8 cellular contexts compared by ENCODE assay signal in genomic region chr6:108074057-108074358, GRCh38. TPM values are rescaled to one million over a fixed set of nuclear protein-coding genes. Genes with fewer than 3 reads are reported as not detected.
DNase-seq lines count a peak whose midpoint lies in the region; ATAC-seq and TF ChIP-seq lines count a peak whose summit lies in the region.

No MANE protein-coding gene starts in this region.

- H3K79me1 ChIP-seq in H9 (ENCODE audit: insufficient read depth, low read depth, low read length, poor library complexity, severe bottlenecking) (no peaks in the 10 kb centered on the region), neuronal stem cell (ENCODE audit: low read depth, low read length) (no peaks in the 10 kb centered on the region)

- peaks cover 23% of the 10 kb centered on the region for H3K27me3 Mint-ChIP-seq in H9 (ENCODE audit: low read depth)

- DNase-seq in H9 (no peak), Panc1 (ENCODE audit: low read depth, low spot score) (no peak), epithelial cell of proximal tubule (ENCODE audit: low read depth) (no peak), neuronal stem cell (ENCODE audit: low spot score) (no peak), DMS153 (lab: John Stamatoyannopoulos, UW) (no peak), germinal center (ENCODE audit: low spot score) (no peak), hippocampal formation (lab: John Stamatoyannopoulos, UW) (no peak)

- H4K20me1 ChIP-seq in DOHH2 (ENCODE audit: control insufficient read depth, insufficient read depth, low read depth, low read length) (no peaks in the 10 kb centered on the region), H9 (ENCODE audit: control insufficient read depth, insufficient read depth, insufficient read length) (no peaks in the 10 kb centered on the region)

- no peaks in the 10 kb centered on the region for H3K9me3 Mint-ChIP-seq in H9

- H2BK15ac ChIP-seq in H9 (ENCODE audit: low read depth, low read length) (0 out of 2 replicates have a peak overlapping the region, but pooled peaks have one; percentile 28), neuronal stem cell (ENCODE audit: low read length) (no peak overlapping the region)

- H3K4me3 Mint-ChIP-seq in H9 = peak overlapping the region; percentile 78 to 80

- peaks cover 24% of the 10 kb centered on the region for H3K4me1 ChIP-seq in DOHH2 (ENCODE audit: control insufficient read depth, low read length)
- H3K4me1 ChIP-seq in H9 (ENCODE audit: insufficient read depth, low read length) = peaks cover 7% of the 10 kb centered on the region; the same call in 1 of the 2 replicates
- peaks cover 16% of the 10 kb centered on the region for H3K4me1 ChIP-seq in Panc1 (ENCODE audit: control insufficient read depth, insufficient read depth, low read length)
- H3K4me1 ChIP-seq in neuronal stem cell (ENCODE audit: control insufficient read depth in 2 of 2, insufficient read depth in 1 of 2, low read depth in 1 of 2, low read length in 2 of 2) = peaks cover 0 to 4% of the 10 kb centered on the region in 2 donors

- H3K27ac ChIP-seq in DOHH2 (ENCODE audit: low read depth, low read length) = no peak overlapping the region
- no peak overlapping the region for H3K27ac ChIP-seq in H9 (ENCODE audit: insufficient read length, low read depth, low read length)
- peak overlapping the region; percentile 88 for H3K27ac ChIP-seq in Panc1 (ENCODE audit: low read length)
- no peak overlapping the region for H3K27ac ChIP-seq in neuronal stem cell (replicated peaks; ENCODE audit: low read length)

- H4K8ac ChIP-seq in H9 (replicated peaks; ENCODE audit: insufficient read length, low read depth, low read length) (no peak overlapping the region), neuronal stem cell (ENCODE audit: low read depth, low read length) (peak overlapping the region; percentile 29)

- H2BK12ac ChIP-seq in H9 (ENCODE audit: insufficient read length, low read depth, low read length) (no peak overlapping the region), neuronal stem cell (ENCODE audit: low read length) (no peak overlapping the region)

- no peak overlapping the region for H3K56ac ChIP-seq in H9 (ENCODE audit: insufficient read length, low read depth, low read length)

- no peaks in the 10 kb centered on the region for H3K36me3 ChIP-seq in DOHH2 (ENCODE audit: control insufficient read depth, low read length)
- H3K36me3 ChIP-seq in Panc1 (ENCODE audit: control insufficient read depth, insufficient read depth, low read length) = no peaks in the 10 kb centered on the region
- no peaks in the 10 kb centered on the region for H3K36me3 ChIP-seq in neuronal stem cell (replicated peaks in 1 of 2; ENCODE audit: control insufficient read depth in 2 of 2, insufficient read depth in 2 of 2, low read length in 2 of 2)

- H3K27me3 ChIP-seq in DOHH2 (ENCODE audit: control insufficient read depth, low read length) (no peaks in the 10 kb centered on the region; the same call in 1 of the 2 replicates), H9 (ENCODE audit: insufficient read depth, low read length) (no peaks in the 10 kb centered on the region; the same call in 1 of the 2 replicates), Panc1 (ENCODE audit: control insufficient read depth, insufficient read depth, low read length) (no peaks in the 10 kb centered on the region), neuronal stem cell (ENCODE audit: control insufficient read depth in 3 of 3, insufficient read depth in 3 of 3, low read depth in 1 of 3, low read length in 3 of 3) (no peaks in the 10 kb centered on the region)

- no peaks in the 10 kb centered on the region for H3K9me2 ChIP-seq in DOHH2 (replicated peaks; ENCODE audit: control insufficient read depth, low read length)

- H2BK5ac ChIP-seq in H9 (ENCODE audit: insufficient read length, low read length) (no peak overlapping the region), neuronal stem cell (ENCODE audit: low read length) (peak overlapping the region; percentile 48)

- H3K4me3 ChIP-seq in DOHH2 (ENCODE audit: low read length) = peak overlapping the region; percentile 84
- H3K4me3 ChIP-seq in Panc1 (ENCODE audit: low read depth in 2 of 2, low read length in 2 of 2) = peak overlapping the region; percentile 68 to 98
- peak overlapping the region; percentile 90 for H3K4me3 ChIP-seq in epithelial cell of proximal tubule (ENCODE audit: low read depth, low read length)
- peak overlapping the region; percentile 91 to 94 for H3K4me3 ChIP-seq in neuronal stem cell (ENCODE audit: low read length in 2 of 2)

- H3K79me2 ChIP-seq in DOHH2 (ENCODE audit: control insufficient read depth, low read length) (peaks cover 13% of the 10 kb centered on the region), H9 (ENCODE audit: insufficient read depth, low read length) (no peaks in the 10 kb centered on the region; the same call in 1 of the 2 replicates)

- TF ChIP-seq CTCF in DOHH2 (IDR thresholded peaks at IDR 0.05; ENCODE audit: low read depth, low read length, poor library complexity, severe bottlenecking) (no peak), H9 (conservative IDR thresholded peaks at IDR 0.05) (no peak), Panc1 (IDR thresholded peaks at IDR 0.05) (no peak), epithelial cell of proximal tubule (conservative IDR thresholded peaks at IDR 0.05; ENCODE audit: low read depth, low read length) (no peak)

- H2AFZ ChIP-seq in H9 (ENCODE audit: low read length) (no peak overlapping the region), neuronal stem cell (ENCODE audit: low read length) (peak overlapping the region; percentile 99)

- no peaks in the 10 kb centered on the region; a peak in 1 of 7 replicates for H3K36me3 Mint-ChIP-seq in H9 (ENCODE audit: insufficient read depth in 1 of 3, low read depth in 3 of 3)

- H3K4ac ChIP-seq in H9 (ENCODE audit: low read depth, low read length) (no peak overlapping the region), neuronal stem cell (ENCODE audit: low read length) (no peak overlapping the region)

- H3K23ac ChIP-seq in H9 (ENCODE audit: insufficient read length, low read depth, low read length) (no peak overlapping the region), neuronal stem cell (ENCODE audit: low read depth, low read length, poor library complexity) (peak overlapping the region; percentile 89)

- no peak overlapping the region for H4K5ac ChIP-seq in H9 (ENCODE audit: insufficient read length, low read depth, low read length)

- H3K18ac ChIP-seq in H9 (ENCODE audit: insufficient read length, low read depth, low read length) = peak overlapping the region; percentile 75
- H3K18ac ChIP-seq in neuronal stem cell (ENCODE audit: low read length) = peak overlapping the region; percentile 98

- in situ Hi-C loops in Panc1 (cut with HindIII; ENCODE audit: low pct_unique_long_range_greater_than_20kb, low sequenced_read_pairs) = no loop called here

- no CpG with 5 or more reads among the region's 12 CpGs for WGBS in H9 (ENCODE audit: extremely low coverage, insufficient read length, low lambda C conversion rate)
- no CpG with 5 or more reads among the region's 12 CpGs for WGBS in neuronal stem cell (ENCODE audit: extremely low coverage in 2 of 2, insufficient read length in 2 of 2, insufficient replicate concordance in 1 of 2), 2 donors

- H3K4me1 Mint-ChIP-seq in H9 = peaks cover 20 to 27% of the 10 kb centered on the region in 2 experiments

- H3F3A ChIP-seq in DOHH2 (ENCODE audit: control insufficient read depth, insufficient read depth) = no peaks in the 10 kb centered on the region

- H3K9me3 ChIP-seq in DOHH2 (ENCODE audit: control insufficient read depth, insufficient read depth, low read length) (no peaks in the 10 kb centered on the region), H9 (ENCODE audit: control insufficient read depth, low read depth, low read length) (no peaks in the 10 kb centered on the region), Panc1 (ENCODE audit: control insufficient read depth, insufficient read depth, low read depth, low read length) (no peaks in the 10 kb centered on the region), neuronal stem cell (replicated peaks in 1 of 2; ENCODE audit: control insufficient read depth in 2 of 2, insufficient read depth in 1 of 2, low read depth in 1 of 2, low read length in 2 of 2) (no peaks in the 10 kb centered on the region)

- H3K27ac Mint-ChIP-seq in H9 = no peak overlapping the region

- ATAC-seq in Panc1 = peak; percentile 72

- BruUV-seq in Panc1 (replicated peaks; lab: Mats Ljungman, UMichigan) = no TSS peak

- H2BK120ac ChIP-seq in H9 (ENCODE audit: low read depth, low read length, poor library complexity, severe bottlenecking) = no peak overlapping the region
- no peak overlapping the region for H2BK120ac ChIP-seq in neuronal stem cell (ENCODE audit: low read depth, low read length)

- no peak overlapping the region for H3T11ph ChIP-seq in H9 (ENCODE audit: low read length)

- H3K14ac ChIP-seq in H9 (ENCODE audit: insufficient read depth, low read length) (peak overlapping the region; percentile 93), neuronal stem cell (ENCODE audit: low read length) (peak overlapping the region; percentile 99)

- H2BK20ac ChIP-seq in H9 (ENCODE audit: low read depth, low read length, poor library complexity, severe bottlenecking) = no peak overlapping the region

- CTCF ChIA-PET in Panc1 (lab: Charles Lee) = no interaction called here

- H2AK5ac ChIP-seq in H9 (ENCODE audit: insufficient read length, low read length) = no peak overlapping the region
- peak overlapping the region; percentile 66 for H2AK5ac ChIP-seq in neuronal stem cell (ENCODE audit: low read depth, low read length)

- peak overlapping the region; percentile 66 for H3K9ac ChIP-seq in H9 (ENCODE audit: extremely low read depth, insufficient read length, low read length)
- peak overlapping the region; percentile 96 for H3K9ac ChIP-seq in neuronal stem cell (ENCODE audit: low read depth, low read length, poor library complexity)

- H4K91ac ChIP-seq in H9 (ENCODE audit: insufficient read length, low read depth, low read length) (no peak overlapping the region), neuronal stem cell (ENCODE audit: low read depth, low read length, poor library complexity) (peak overlapping the region; percentile 64)

- peaks cover 8% of the 10 kb centered on the region for H3K23me2 ChIP-seq in H9 (ENCODE audit: insufficient read length, low read depth, low read length, poor library complexity, severe bottlenecking)

- POLR2A ChIA-PET in Panc1 (lab: Charles Lee) = interaction anchor here (0.6 kb wide), 1 partner anchor 1020 kb away, joined by 3 read pairs; no protein-coding TSS in a partner anchor

- peak overlapping the region; percentile 96 for H3K4me2 ChIP-seq in DOHH2 (ENCODE audit: low read length)
- H3K4me2 ChIP-seq in H9 (ENCODE audit: insufficient read depth, insufficient read length, low read length) = peak overlapping the region; percentile 84
- peak overlapping the region; percentile 83 for H3K4me2 ChIP-seq in neuronal stem cell (ENCODE audit: insufficient read depth, low read length, poor library complexity, severe bottlenecking)

- intact Hi-C loops in Panc1 (cut with micrococcal nuclease; ENCODE audit: unreplicated experiment) = no loop called here

RNA-seq across cellular contexts. Expression of gene OSTM1, which starts 0.5 kb away (rescaled TPM):
- total RNA-seq in H9 (2021) = 20.6 and 20.9 TPM in 2 replicates
- 277 TPM for total RNA-seq in Panc1 (2021; ENCODE audit: unreplicated experiment)
- polyA plus RNA-seq in Panc1 (2012; ENCODE audit: insufficient read length) = 150 TPM
- 15.0 and 19.1 TPM in 2 replicates for total RNA-seq in epithelial cell of proximal tubule
- 16.5 TPM for polyA plus RNA-seq in neuronal stem cell (2013, experiment 1 of 2)
- 17.3 TPM for polyA plus RNA-seq in neuronal stem cell (2013, experiment 2 of 2)

Comparison
In these comparisons a context has a peak if more than half of its experiments do, and no peak if none do; other contexts are left out.
1. RNA of gene OSTM1, which starts 0.5 kb away (total RNA-seq): 277 TPM in Panc1 (single experiment); 20.6 to 20.9 TPM in H9 and 15.0 to 19.1 TPM in epithelial cell of proximal tubule; every median in the first group is over 10 times any median in the second.
2. Peak in every context shown above with its lines, with median percentiles within 50 percentile points of each other: H3K4me2 ChIP-seq and H3K4me3 ChIP-seq.